In the genomic region with DNA sequence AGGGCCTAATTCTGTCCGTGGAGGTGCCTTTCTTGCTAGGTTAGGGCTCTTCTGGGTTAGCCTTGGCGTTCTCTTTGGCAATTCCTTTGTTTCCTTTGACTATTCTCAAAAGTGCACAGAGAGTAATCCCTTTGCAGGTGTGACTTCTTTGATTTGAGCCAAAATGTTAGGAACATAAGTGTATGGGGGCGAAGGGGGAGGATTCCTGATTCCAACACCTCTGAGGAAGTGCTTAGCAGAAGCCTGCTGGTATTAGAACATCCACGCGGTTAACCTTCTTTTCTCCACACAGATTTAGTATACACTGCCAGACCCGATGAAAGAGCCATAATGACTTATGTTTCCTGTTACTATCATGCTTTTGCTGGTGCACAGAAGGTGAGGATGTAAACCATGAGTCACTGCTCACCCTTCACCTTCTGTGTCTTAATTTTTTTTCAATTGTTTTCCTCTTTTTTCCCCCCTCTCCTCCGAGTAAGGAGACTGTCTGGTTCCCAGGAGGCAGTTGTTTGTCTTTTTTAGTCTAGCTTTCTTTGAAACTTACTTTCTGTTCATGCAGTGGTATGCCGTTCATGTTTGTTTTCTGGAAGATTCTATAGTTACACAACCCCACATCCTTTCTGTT, we compare ENCODE assay signal across 18 cellular contexts. TPM values are rescaled to one million over a fixed set of nuclear protein-coding genes. Genes with fewer than 3 reads are reported as not detected.
DNase-seq lines count a peak whose midpoint lies in the region; ATAC-seq and TF ChIP-seq lines count a peak whose summit lies in the region.
"Had no signal": no experiment of that assay in that cellular context is flagged by ENCODE, and none has a peak within 500 bp of the region (broad histone marks: within the 10 kb centered on the region; RNA-seq: fewer than 3 reads in every experiment).

No MANE protein-coding gene starts in this region.

- no peaks in the 10 kb centered on the region for H3K27me3 ChIP-seq in brain microvascular endothelial cell (replicated peaks)
- H3K27me3 ChIP-seq: adrenal gland had no signal

- H3K36me3 ChIP-seq in brain microvascular endothelial cell (replicated peaks) = no peaks in the 10 kb centered on the region
- H3K36me3 ChIP-seq: adrenal gland had no signal

- peak; percentile 58 for DNase-seq in Daoy (ENCODE audit: low read depth)
- peak; percentile 7 for DNase-seq in brain microvascular endothelial cell
- DNase-seq in left ventricle myocardium superior = no peak
- no peak for DNase-seq in DMS114 treated with DMSO at 0.1 percent for 48 hours (lab: John Stamatoyannopoulos, UW; ENCODE audit: unreplicated experiment)
- DNase-seq in stimulated activated naive CD8-positive, alpha-beta T cell treated with anti-CD3 and anti-CD28 coated beads, Interleukin-15, Interleukin-2, amounts not matched to agents 100 U/mL and 50 U/mL, for 24 hours = no peak
- DNase-seq: activated T-cell treated with anti-CD3 and anti-CD28 coated beads, Interleukin-2, amount 50 U/mL, for 4 hours; adrenal gland; DMS 273 treated with DMSO at 0.1 percent for 48 hours; foreskin fibroblast; immature natural killer cell; NCI-H1048; NCI-H345; OCI-M1; posterior cingulate gyrus had no signal

- intact Hi-C loops in left ventricle myocardium superior (cut with micrococcal nuclease) = no loop called here

- in situ Hi-C loops in brain microvascular endothelial cell (cut with HindIII; ENCODE audit: low pct_ligation_motif_present, low sequenced_read_pairs) = no loop called here

- no peak for TF ChIP-seq CTCF in brain microvascular endothelial cell (IDR thresholded peaks at IDR 0.05; ENCODE audit: low read depth, low read length, missing control alignments)

- no peak overlapping the region for H3K4me3 ChIP-seq in brain microvascular endothelial cell (ENCODE audit: low read depth, low read length)
- H3K4me3 ChIP-seq: adrenal gland had no signal

- no peak overlapping the region for H3K27ac ChIP-seq in brain microvascular endothelial cell
- H3K27ac ChIP-seq: adrenal gland had no signal

- ATAC-seq in HG02610 (IDR thresholded peaks at IDR 0.05; ENCODE audit: unreplicated experiment) = peak; percentile 41
- peak; percentile 42 for ATAC-seq in left ventricle myocardium superior
- no peak for ATAC-seq in stimulated activated naive CD8-positive, alpha-beta T cell treated with anti-CD3 and anti-CD28 coated beads, Interleukin-15, Interleukin-2, amounts not matched to agents 100 U/mL and 50 U/mL, for 24 hours
- ATAC-seq in HG03378 (IDR thresholded peaks at IDR 0.05; ENCODE audit: unreplicated experiment) = no peak
- ATAC-seq in HG03025 (IDR thresholded peaks at IDR 0.05; ENCODE audit: low FRiP score, unreplicated experiment) = no peak
- ATAC-seq: activated T-cell treated with anti-CD3 and anti-CD28 coated beads, Interleukin-2, amount 50 U/mL, for 4 hours; HepG2 had no signal

RNA-seq across cellular contexts. Expression of a gene that starts 48.0 kb away (rescaled TPM):
- total RNA-seq in Daoy (2014; rRNA removed; shearing (Covaris generic)) = 0.34 and 1.7 TPM in 2 replicates
- total RNA-seq in left ventricle myocardium superior = 2,394 TPM

Comparison
In these comparisons a context has a peak if more than half of its experiments do, and no peak if none do; other contexts are left out.
1. DNase-seq: peak in Daoy (single experiment) and brain microvascular endothelial cell (single experiment); none in left ventricle myocardium superior (single experiment), DMS114 treated with DMSO at 0.1 percent for 48 hours (single experiment) and stimulated activated naive CD8-positive, alpha-beta T cell treated with anti-CD3 and anti-CD28 coated beads, Interleukin-15, Interleukin-2, amounts not matched to agents 100 U/mL and 50 U/mL, for 24 hours (single experiment).
2. ATAC-seq: peak in HG02610 (single experiment) and left ventricle myocardium superior (single experiment); none in stimulated activated naive CD8-positive, alpha-beta T cell treated with anti-CD3 and anti-CD28 coated beads, Interleukin-15, Interleukin-2, amounts not matched to agents 100 U/mL and 50 U/mL, for 24 hours (single experiment), HG03378 (single experiment) and HG03025 (single experiment).
3. RNA of a gene that starts 48.0 kb away (total RNA-seq): 2,394 TPM in left ventricle myocardium superior (single experiment); 0.34 to 1.7 TPM in Daoy; every median in the first group is over 100 times any median in the second.